Comparison of ENCODE assay signal across 17 cellular contexts in the genomic region with DNA sequence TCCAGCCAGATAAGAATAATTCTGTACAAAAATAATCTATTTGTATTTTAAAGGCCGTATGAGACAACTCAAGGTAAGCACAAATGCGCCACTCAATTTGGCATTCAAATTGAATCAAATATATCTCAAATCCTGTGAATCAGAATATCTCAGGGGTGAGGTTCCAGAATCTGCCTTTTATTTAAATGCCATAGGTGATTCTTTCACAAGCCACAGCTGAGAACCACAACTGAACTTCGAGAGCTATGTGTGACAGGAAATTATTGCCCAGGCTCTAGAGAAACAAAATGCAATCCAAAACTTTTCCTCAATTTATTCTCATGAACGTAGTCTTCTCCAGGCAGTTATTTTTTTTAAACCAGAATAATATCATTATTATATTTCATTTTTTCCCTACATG. TPM values are rescaled to one million over a fixed set of nuclear protein-coding genes. Genes with fewer than 3 reads are reported as not detected.
A peak's percentile ranks its signal among the peaks of the same experiment; 100 is the strongest.
DNase-seq lines count a peak whose midpoint lies in the region; ATAC-seq, FAIRE-seq and TF ChIP-seq lines count a peak whose summit lies in the region.
"Had no signal": no experiment of that assay in that cellular context is flagged by ENCODE, and none has a peak within 500 bp of the region (broad histone marks: within the 10 kb centered on the region; RNA-seq: fewer than 3 reads in every experiment).

No MANE protein-coding gene starts in this region.

- TF ChIP-seq POLR2A in transverse colon (IDR thresholded peaks at IDR 0.05) (no peak), HepG2 (IDR thresholded peaks at IDR 0.05; ENCODE audit: insufficient read depth in 1 of 2, low read depth in 2 of 2, low read length in 2 of 2) (no peak)

- no peak overlapping the region for H3K4me3 ChIP-seq in transverse colon
- H3K4me3 ChIP-seq in HepG2 (replicated peaks in 1 of 3; ENCODE audit: insufficient read depth in 1 of 3, low read depth in 2 of 3, low read length in 3 of 3), result no peak overlapping the region
- no peak overlapping the region for H3K4me3 ChIP-seq in right atrium auricular region

- peaks cover 40% of the 10 kb centered on the region for H3K36me3 Mint-ChIP-seq in activated CD4-positive, alpha-beta T cell treated with anti-CD3 and anti-CD28 coated beads, Interleukin-2, amount 10 ng/mL, durations not matched to agents 24 days and 14 days (ENCODE audit: low read depth)
- peaks cover 42% of the 10 kb centered on the region for H3K36me3 Mint-ChIP-seq in T-helper 1 cell treated with Interleukin-12 subunit alpha and Interleukin-12 subunit beta and Interleukin-4 antibody, amounts not matched to agents 30 μg/mL and 1 μg/mL, for 36 hours (ENCODE audit: low read depth)
- H3K36me3 Mint-ChIP-seq in dendritic cell treated with granulocyte-macrophage colony-stimulating factor and Interleukin-4, amounts not matched to agents 40 ng/mL and 50 ng/mL, for 4 days (ENCODE audit: low read depth), result peaks cover 54% of the 10 kb centered on the region

- no peak for TF ChIP-seq EP300 in transverse colon (IDR thresholded peaks at IDR 0.05; ENCODE audit: low read depth)
- no peak for TF ChIP-seq EP300 in HepG2 (IDR thresholded peaks at IDR 0.05; ENCODE audit: low read depth in 2 of 2, low read length in 2 of 2)
- TF ChIP-seq EP300 in HepG2 (CRISPR knock-in tag; IDR thresholded peaks at IDR 0.05; ENCODE audit: borderline replicate concordance), result no peak

- H3K4me1 Mint-ChIP-seq in activated CD4-positive, alpha-beta T cell treated with anti-CD3 and anti-CD28 coated beads, Interleukin-2, amount 10 ng/mL, durations not matched to agents 24 days and 14 days, result peaks cover 64% of the 10 kb centered on the region
- peaks cover 75% of the 10 kb centered on the region for H3K4me1 Mint-ChIP-seq in T-helper 1 cell treated with Interleukin-12 subunit alpha and Interleukin-12 subunit beta and Interleukin-4 antibody, amounts not matched to agents 30 μg/mL and 1 μg/mL, for 36 hours (ENCODE audit: low read depth)
- H3K4me1 Mint-ChIP-seq in dendritic cell treated with granulocyte-macrophage colony-stimulating factor and Interleukin-4, amounts not matched to agents 40 ng/mL and 50 ng/mL, for 4 days (ENCODE audit: low read depth), result peaks cover 64% of the 10 kb centered on the region

- FAIRE-seq in HepG2 (lab: Jason Lieb, UNC), result no peak
- FAIRE-seq: A204.1, TTC549 had no signal

- DNase-seq in activated CD4-positive, alpha-beta T cell treated with anti-CD3 and anti-CD28 coated beads, Interleukin-2, amount 10 ng/mL, durations not matched to agents 24 days and 14 days, result peak; percentile 69
- no peak for DNase-seq in activated CD4-positive, alpha-beta T cell treated with anti-CD3 and anti-CD28 coated beads, Interleukin-2, amount 50 U/mL, for 48 hours
- DNase-seq in transverse colon (no peak), HepG2 (ENCODE audit: low spot score) (no peak), right atrium auricular region (ENCODE audit: low spot score) (no peak)
- DNase-seq: activated CD4-positive, alpha-beta T cell treated with anti-CD3 and anti-CD28 coated beads, Interleukin-2, amount 50 U/mL, for 4 hours; activated effector memory CD4-positive, alpha-beta T cell treated with anti-CD3 and anti-CD28 coated beads, Interleukin-2, amount 50 U/mL, for 16 hours; effector CD8-positive, alpha-beta T cell; NCI-H2029; posterior cingulate gyrus; stimulated activated CD4-positive, alpha-beta T cell treated with anti-CD3 and anti-CD28 coated beads, Interleukin-2, amount 100 ng/mL, for 48 hours had no signal

- H3K79me2 ChIP-seq in HepG2 (ENCODE audit: insufficient read depth, low read length), result no peaks in the 10 kb centered on the region

- in situ Hi-C loops in transverse colon (cut with MboI; ENCODE audit: low pct_ligation_motif_present in 1 of 4, low pct_unique_long_range_greater_than_20kb in 1 of 4, low sequenced_read_pairs in 3 of 4) (no loop called here), HepG2 (cut with HindIII; ENCODE audit: extremely low pct_ligation_motif_present, low pct_unique_long_range_greater_than_20kb) (no loop called here)

- H3K9me3 ChIP-seq in transverse colon, result no peaks in the 10 kb centered on the region
- no peaks in the 10 kb centered on the region for H3K9me3 ChIP-seq in HepG2 (ENCODE audit: low read length)
- H3K9me3 ChIP-seq in right atrium auricular region, result no peaks in the 10 kb centered on the region

- no peak overlapping the region for H3K4me2 ChIP-seq in HepG2 (ENCODE audit: low read depth, low read length)

- peak overlapping the region; percentile 91 for H3K27ac Mint-ChIP-seq in activated CD4-positive, alpha-beta T cell treated with anti-CD3 and anti-CD28 coated beads, Interleukin-2, amount 10 ng/mL, durations not matched to agents 24 days and 14 days
- H3K27ac Mint-ChIP-seq in T-helper 1 cell treated with Interleukin-12 subunit alpha and Interleukin-12 subunit beta and Interleukin-4 antibody, amounts not matched to agents 30 μg/mL and 1 μg/mL, for 36 hours, result peak overlapping the region; percentile 89
- H3K27ac Mint-ChIP-seq in dendritic cell treated with granulocyte-macrophage colony-stimulating factor and Interleukin-4, amounts not matched to agents 40 ng/mL and 50 ng/mL, for 4 days, result peak overlapping the region; percentile 88

- no peaks in the 10 kb centered on the region for H4K20me1 ChIP-seq in HepG2 (ENCODE audit: insufficient read depth, low read length)

- H3K4me1 ChIP-seq in transverse colon (peaks cover 0 to 4% (median 0%) of the 10 kb centered on the region in 4 donors), HepG2 (ENCODE audit: insufficient read depth, low read length) (no peaks in the 10 kb centered on the region), right atrium auricular region (peaks cover 0 to 4% of the 10 kb centered on the region in 2 donors)

- H3K27me3 Mint-ChIP-seq in activated CD4-positive, alpha-beta T cell treated with anti-CD3 and anti-CD28 coated beads, Interleukin-2, amount 10 ng/mL, durations not matched to agents 24 days and 14 days, result no peaks in the 10 kb centered on the region
- no peaks in the 10 kb centered on the region for H3K27me3 Mint-ChIP-seq in T-helper 1 cell treated with Interleukin-12 subunit alpha and Interleukin-12 subunit beta and Interleukin-4 antibody, amounts not matched to agents 30 μg/mL and 1 μg/mL, for 36 hours (ENCODE audit: low read depth)
- no peaks in the 10 kb centered on the region for H3K27me3 Mint-ChIP-seq in dendritic cell treated with granulocyte-macrophage colony-stimulating factor and Interleukin-4, amounts not matched to agents 40 ng/mL and 50 ng/mL, for 4 days

- ATAC-seq in HepG2 (no peak), HG03139 (IDR thresholded peaks at IDR 0.05; ENCODE audit: unreplicated experiment) (no peak)

- H3K9ac ChIP-seq in HepG2 (ENCODE audit: insufficient read depth, low read depth, low read length), result no peak overlapping the region

- H3K4me3 Mint-ChIP-seq in activated CD4-positive, alpha-beta T cell treated with anti-CD3 and anti-CD28 coated beads, Interleukin-2, amount 10 ng/mL, durations not matched to agents 24 days and 14 days, result peak overlapping the region; percentile 79
- H3K4me3 Mint-ChIP-seq in T-helper 1 cell treated with Interleukin-12 subunit alpha and Interleukin-12 subunit beta and Interleukin-4 antibody, amounts not matched to agents 30 μg/mL and 1 μg/mL, for 36 hours, result peak overlapping the region; percentile 69
- H3K4me3 Mint-ChIP-seq in dendritic cell treated with granulocyte-macrophage colony-stimulating factor and Interleukin-4, amounts not matched to agents 40 ng/mL and 50 ng/mL, for 4 days, result peak overlapping the region; percentile 31

- H3K27ac ChIP-seq in transverse colon (peak overlapping the region in 3 of 4 donors; percentile 15 to 52 (median 44)), HepG2 (ENCODE audit: extremely low read length, insufficient read depth, low read length) (no peak overlapping the region), right atrium auricular region (no peak overlapping the region)

- H3K27me3 ChIP-seq in transverse colon (no peaks in the 10 kb centered on the region), HepG2 (ENCODE audit: control insufficient read depth in 1 of 2, insufficient read depth in 2 of 2, low read length in 2 of 2) (no peaks in the 10 kb centered on the region), right atrium auricular region (no peaks in the 10 kb centered on the region)
- H3K27me3 ChIP-seq: heart left ventricle had no signal

- POLR2A ChIA-PET in HepG2 (lab: Yijun Ruan, JAX), result no interaction called here

- H2AFZ ChIP-seq in HepG2 (ENCODE audit: low read length), result no peak overlapping the region

- H3K36me3 ChIP-seq in transverse colon, result no peaks in the 10 kb centered on the region
- H3K36me3 ChIP-seq in HepG2 (replicated peaks in 1 of 2; ENCODE audit: control insufficient read depth in 1 of 2, insufficient read depth in 2 of 2, low read length in 2 of 2), result no peaks in the 10 kb centered on the region
- no peaks in the 10 kb centered on the region for H3K36me3 ChIP-seq in right atrium auricular region
- H3K36me3 ChIP-seq: heart left ventricle had no signal

- TF ChIP-seq CTCF in transverse colon (IDR thresholded peaks at IDR 0.05), result no peak
- no peak for TF ChIP-seq CTCF in HepG2 (CRISPR knock-in tag; IDR thresholded peaks at IDR 0.05)
- TF ChIP-seq CTCF in right atrium auricular region (IDR thresholded peaks at IDR 0.05), result no peak

- CTCF ChIA-PET in HepG2 (lab: Yijun Ruan, JAX; ENCODE audit: low intra/inter-chr PET ratio, low total read pairs), result no interaction called here

- peaks cover 17% of the 10 kb centered on the region for H3K9me3 Mint-ChIP-seq in activated CD4-positive, alpha-beta T cell treated with anti-CD3 and anti-CD28 coated beads, Interleukin-2, amount 10 ng/mL, durations not matched to agents 24 days and 14 days
- peaks cover 26% of the 10 kb centered on the region for H3K9me3 Mint-ChIP-seq in T-helper 1 cell treated with Interleukin-12 subunit alpha and Interleukin-12 subunit beta and Interleukin-4 antibody, amounts not matched to agents 30 μg/mL and 1 μg/mL, for 36 hours
- peaks cover 29% of the 10 kb centered on the region for H3K9me3 Mint-ChIP-seq in dendritic cell treated with granulocyte-macrophage colony-stimulating factor and Interleukin-4, amounts not matched to agents 40 ng/mL and 50 ng/mL, for 4 days

- BruUV-seq in HepG2 (replicated peaks; lab: Mats Ljungman, UMichigan), result no TSS peak

- 47 to 67% methylated on average over 4 of the region's 4 CpGs for WGBS in transverse colon (ENCODE audit: low coverage in 1 of 2), 2 donors
- WGBS in HepG2 (ENCODE audit: low lambda C conversion rate), result 54% methylated on average over 4 of the region's 4 CpGs

- no peak for TF ChIP-seq RAD21 in HepG2 (CRISPR knock-in tag; IDR thresholded peaks at IDR 0.05)

- intact Hi-C loops in activated CD4-positive, alpha-beta T cell treated with anti-CD3 and anti-CD28 coated beads, Interleukin-2, amount 10 ng/mL, durations not matched to agents 24 days and 14 days (cut with micrococcal nuclease), result loop anchor here (1.0 to 5.0 kb wide), 5 partner anchors 12 to 1775 kb away; a partner anchor contains a TSS
- intact Hi-C loops in dendritic cell treated with granulocyte-macrophage colony-stimulating factor and Interleukin-4, amounts not matched to agents 40 ng/mL and 50 ng/mL, for 4 days (cut with micrococcal nuclease), result loop anchor here (5.0 kb wide), 1 partner anchor 40 kb away; no protein-coding TSS in a partner anchor
- intact Hi-C loops in transverse colon (cut with DNase I; ENCODE audit: low total_unique reads) (no loop called here), HepG2 (cut with micrococcal nuclease; ENCODE audit: unreplicated experiment) (no loop called here)

RNA-seq across cellular contexts. Expression of a gene that starts 11.9 kb away (rescaled TPM):
- 29.9 and 38.5 TPM in 2 replicates for total RNA-seq in activated CD4-positive, alpha-beta T cell treated with anti-CD3 and anti-CD28 coated beads, Interleukin-2, amount 10 ng/mL, durations not matched to agents 24 days and 14 days
- total RNA-seq in transverse colon, result 10 to 100 TPM in 2 of 4 donors, 1 to 10 TPM in 2; 6.2 to 26.2 (median 8.5) TPM
- 0.18 and 0.69 TPM in 2 replicates for total RNA-seq in HepG2 (2016; rRNA removed; fragmentation: Illumina TruSeq; extraction: Trizol)
- total RNA-seq in HepG2 (2016; cell fraction: cytosol; rRNA removed; fragmentation: Illumina TruSeq; extraction: Trizol; ENCODE audit: low read depth), result 0.44 and 0.81 TPM in 2 replicates
- total RNA-seq in HepG2 (2016; cell fraction: insoluble cytoplasmic fraction; rRNA removed; fragmentation: Illumina TruSeq; extraction: Trizol), result 0.34 and 1.0 TPM in 2 replicates
- total RNA-seq in HepG2 (2016; cell fraction: membrane; rRNA removed; fragmentation: Illumina TruSeq; extraction: Trizol), result 0.28 and 0.45 TPM in 2 replicates
- 1.9 and 2.8 TPM in 2 replicates for total RNA-seq in HepG2 (2016; cell fraction: nucleus; rRNA removed; fragmentation: Illumina TruSeq; extraction: Trizol)
- 0.24 and 0.42 TPM in 2 replicates for polyA plus RNA-seq in HepG2 (2011; rRNA removed)
- 0.04 and 0.07 TPM in 2 replicates for polyA plus RNA-seq in HepG2 (2011; cell fraction: cytosol; rRNA removed)
- 0.61 and 0.71 TPM in 2 replicates for polyA plus RNA-seq in HepG2 (2011; cell fraction: nucleus; rRNA removed)
- 0.47 and 0.58 TPM in 2 replicates for polyA plus RNA-seq in HepG2 (2012)
- 0.08 and 0.16 TPM in 2 replicates for polyA plus RNA-seq in HepG2 (2016; cell fraction: cytosol; fragmentation: Illumina TruSeq; extraction: Trizol; ENCODE audit: low read depth)
- 0.27 and 0.29 TPM in 2 replicates for polyA plus RNA-seq in HepG2 (2016; cell fraction: insoluble cytoplasmic fraction; fragmentation: Illumina TruSeq; extraction: Trizol; ENCODE audit: low read depth)
- polyA plus RNA-seq in HepG2 (2016; cell fraction: membrane; fragmentation: Illumina TruSeq; extraction: Trizol; ENCODE audit: low read depth), result 0.10 and 0.19 TPM in 2 replicates
- 1.00 and 1.2 TPM in 2 replicates for polyA plus RNA-seq in HepG2 (2016; cell fraction: nucleus; fragmentation: Illumina TruSeq; extraction: Trizol; ENCODE audit: insufficient read depth, low read depth)
- polyA minus RNA-seq in HepG2 (2011; rRNA and poly(A)+ RNA removed; ENCODE audit: low replicate concordance), result 0.36 and 21.5 TPM in 2 replicates
- polyA minus RNA-seq in HepG2 (2011; cell fraction: cytosol; rRNA and poly(A)+ RNA removed), result 0.79 TPM in 1 of 2 replicates, not detected in the other
- 2.0 and 2.4 TPM in 2 replicates for polyA minus RNA-seq in HepG2 (2011; cell fraction: nucleus; rRNA and poly(A)+ RNA removed)
- 1 to 10 TPM; 2.0 to 2.5 TPM for total RNA-seq in right atrium auricular region

Comparison
In these comparisons a context has a peak if more than half of its experiments do, and no peak if none do; other contexts are left out.
1. H3K27ac ChIP-seq: peak in transverse colon (3 of 4); none in HepG2 (single experiment) and right atrium auricular region (0 of 2).
2. intact Hi-C loops: an anchor here in activated CD4-positive, alpha-beta T cell treated with anti-CD3 and anti-CD28 coated beads, Interleukin-2, amount 10 ng/mL, durations not matched to agents 24 days and 14 days (1.0 to 5.0 kb wide) and dendritic cell treated with granulocyte-macrophage colony-stimulating factor and Interleukin-4, amounts not matched to agents 40 ng/mL and 50 ng/mL, for 4 days (5.0 kb wide); none called in transverse colon and HepG2.
3. Peak in every context shown above with its lines, with median percentiles within 50 percentile points of each other: H3K27ac Mint-ChIP-seq and H3K4me3 Mint-ChIP-seq.